Comparison of ENCODE assay signal across 13 cellular contexts in genomic region chr11:846496-847098, GRCh38. TPM values are rescaled to one million over a fixed set of nuclear protein-coding genes. Genes with fewer than 3 reads are reported as not detected.
DNase-seq lines count a peak whose midpoint lies in the region; ATAC-seq and TF ChIP-seq lines count a peak whose summit lies in the region.
"Had no signal": no experiment of that assay in that cellular context is flagged by ENCODE, and none has a peak within 500 bp of the region (broad histone marks: within the 10 kb centered on the region; RNA-seq: fewer than 3 reads in every experiment).

No MANE protein-coding gene starts in this region.

- H3K27ac Mint-ChIP-seq in MCF 10A (ENCODE audit: low read depth, unreplicated experiment): peak overlapping the region; percentile 28
- no peak overlapping the region for H3K27ac Mint-ChIP-seq in activated naive CD8-positive, alpha-beta T cell treated with anti-CD3 and anti-CD28 coated beads for 36 hours

- H3K4me3 Mint-ChIP-seq in MCF 10A (ENCODE audit: unreplicated experiment): peak overlapping the region; percentile 39
- H3K4me3 Mint-ChIP-seq in activated naive CD8-positive, alpha-beta T cell treated with anti-CD3 and anti-CD28 coated beads for 36 hours: no peak overlapping the region

- DNase-seq in right atrium auricular region (ENCODE audit: low spot score) (no peak), left ventricle myocardium superior (no peak), MCF 10A (ENCODE audit: unreplicated experiment) (peak; percentile 47), left lung (no peak), upper lobe of right lung (no peak)
- no peak for DNase-seq in activated naive CD8-positive, alpha-beta T cell treated with anti-CD3 and anti-CD28 coated beads for 36 hours
- DNase-seq in central memory CD4-positive, alpha-beta T cell: no peak
- DNase-seq: amniotic stem cell; head of caudate nucleus; NK-92 treated with Interleukin-12 subunit alpha and Interleukin-12 subunit beta, amount 100 ng/mL, for 24 hours; small intestine; SW 1271 had no signal

- H3K27ac ChIP-seq in right atrium auricular region (peak overlapping the region; percentile 95), left lung (peak overlapping the region; percentile 91 to 92), upper lobe of right lung (peak overlapping the region; percentile 97)

- H3K27me3 Mint-ChIP-seq in MCF 10A (ENCODE audit: insufficient read depth, unreplicated experiment): no peaks in the 10 kb centered on the region
- no peaks in the 10 kb centered on the region for H3K27me3 Mint-ChIP-seq in activated naive CD8-positive, alpha-beta T cell treated with anti-CD3 and anti-CD28 coated beads for 36 hours

- no TSS peak for BruUV-seq in MCF 10A (replicated peaks; lab: Mats Ljungman, UMichigan)

- intact Hi-C loops in left ventricle myocardium superior (cut with micrococcal nuclease) (no loop called here), MCF 10A (cut with micrococcal nuclease) (no loop called here), left lung (cut with DNase I) (no loop called here), upper lobe of right lung (cut with DNase I) (no loop called here)

- TF ChIP-seq CTCF in right atrium auricular region (IDR thresholded peaks at IDR 0.05) (no peak), MCF 10A (IDR thresholded peaks at IDR 0.05; ENCODE audit: unreplicated experiment) (no peak), left lung (IDR thresholded peaks at IDR 0.05) (no peak), upper lobe of right lung (IDR thresholded peaks at IDR 0.05) (no peak)

- CTCF ChIA-PET in MCF 10A (lab: Yijun Ruan, JAX): interaction anchor here (0.6 to 1.1 kb wide), 4 partner anchors 12 to 205 kb away, joined by 3 to 4 read pairs (median 3); no protein-coding TSS in a partner anchor

- H3K4me1 Mint-ChIP-seq in MCF 10A (ENCODE audit: insufficient read depth, unreplicated experiment): peaks cover 15% of the 10 kb centered on the region
- H3K4me1 Mint-ChIP-seq in activated naive CD8-positive, alpha-beta T cell treated with anti-CD3 and anti-CD28 coated beads for 36 hours: peaks cover 12% of the 10 kb centered on the region

- H3K9me3 ChIP-seq in right atrium auricular region: no peaks in the 10 kb centered on the region
- no peaks in the 10 kb centered on the region for H3K9me3 ChIP-seq in left lung
- H3K9me3 ChIP-seq in upper lobe of right lung: no peaks in the 10 kb centered on the region

- H3K27me3 ChIP-seq in right atrium auricular region (no peaks in the 10 kb centered on the region), left lung (peaks cover 0 to 41% of the 10 kb centered on the region in 2 donors), upper lobe of right lung (no peaks in the 10 kb centered on the region)

- H3K36me3 Mint-ChIP-seq in MCF 10A (ENCODE audit: insufficient read depth, unreplicated experiment): peaks cover 33% of the 10 kb centered on the region
- H3K36me3 Mint-ChIP-seq in activated naive CD8-positive, alpha-beta T cell treated with anti-CD3 and anti-CD28 coated beads for 36 hours: no peaks in the 10 kb centered on the region

- POLR2A ChIA-PET in MCF 10A (lab: Yijun Ruan, JAX): interaction anchor here (0.6 to 2.7 kb wide), 13 partner anchors 10 to 430 kb away, joined by 3 to 18 read pairs (median 4); partner anchors contain the start of gene PNPLA2

- no peaks in the 10 kb centered on the region for H3K9me3 Mint-ChIP-seq in MCF 10A (ENCODE audit: unreplicated experiment)
- no peaks in the 10 kb centered on the region for H3K9me3 Mint-ChIP-seq in activated naive CD8-positive, alpha-beta T cell treated with anti-CD3 and anti-CD28 coated beads for 36 hours

- H3K36me3 ChIP-seq in right atrium auricular region: no peaks in the 10 kb centered on the region
- H3K36me3 ChIP-seq in left lung: no peaks in the 10 kb centered on the region
- H3K36me3 ChIP-seq in upper lobe of right lung: no peaks in the 10 kb centered on the region

- no peak overlapping the region for H3K4me3 ChIP-seq in right atrium auricular region
- no peak overlapping the region for H3K4me3 ChIP-seq in left lung
- no peak overlapping the region for H3K4me3 ChIP-seq in upper lobe of right lung

- H3K4me1 ChIP-seq in right atrium auricular region (peaks cover 0 to 80% of the 10 kb centered on the region in 2 donors), left lung (peaks cover 35 to 72% of the 10 kb centered on the region in 2 donors), upper lobe of right lung (peaks cover 43% of the 10 kb centered on the region)

- ATAC-seq in left ventricle myocardium superior (no peak), left lung (no peak), upper lobe of right lung (no peak), HG02973 (IDR thresholded peaks at IDR 0.05; ENCODE audit: unreplicated experiment) (no peak)

RNA-seq across cellular contexts. Expression of gene TSPAN4, which starts 3.9 kb away (rescaled TPM):
- total RNA-seq in right atrium auricular region (10 to 100 TPM; 37.2 to 81.0 TPM), left ventricle myocardium superior (40.5 TPM), MCF 10A (2022) (118 and 148 TPM in 2 replicates), left lung (100 to 1,000 TPM; 129 to 132 TPM), upper lobe of right lung (167 TPM)
- total RNA-seq in activated naive CD8-positive, alpha-beta T cell treated with anti-CD3 and anti-CD28 coated beads for 36 hours: 10 to 100 TPM; 12.8 to 16.2 TPM

RNA-seq across cellular contexts. Expression of gene POLR2L, which starts 4.3 kb away (rescaled TPM):
- total RNA-seq in right atrium auricular region (100 to 1,000 TPM in 1 of 2 donors, 10 to 100 TPM in 1; 54.5 to 132 TPM), left ventricle myocardium superior (266 TPM), MCF 10A (2022) (96.9 and 118 TPM in 2 replicates), left lung (100 to 1,000 TPM; 140 to 227 TPM), upper lobe of right lung (138 TPM)
- 100 to 1,000 TPM; 121 to 134 TPM for total RNA-seq in activated naive CD8-positive, alpha-beta T cell treated with anti-CD3 and anti-CD28 coated beads for 36 hours

RNA-seq across cellular contexts. Expression of gene CD151, which starts 13.8 kb away (rescaled TPM):
- total RNA-seq in right atrium auricular region (100 to 1,000 TPM; 322 to 710 TPM), left ventricle myocardium superior (401 TPM), MCF 10A (2022) (404 and 412 TPM in 2 replicates), left lung (100 to 1,000 TPM; 501 to 815 TPM), upper lobe of right lung (486 TPM)
- 10 to 100 TPM; 47.3 to 51.1 TPM for total RNA-seq in activated naive CD8-positive, alpha-beta T cell treated with anti-CD3 and anti-CD28 coated beads for 36 hours

RNA-seq across cellular contexts. Expression of gene CRACR2B, which starts 18.9 kb away (rescaled TPM):
- total RNA-seq in right atrium auricular region (10 to 100 TPM; 15.6 to 29.7 TPM), left ventricle myocardium superior (31.0 TPM), MCF 10A (2022) (1.2 and 1.9 TPM in 2 replicates), left lung (10 to 100 TPM; 22.6 to 32.1 TPM), upper lobe of right lung (34.3 TPM)
- 1 to 10 TPM in 1 of 2 experiments, under 1 TPM in 1; 0.76 to 1.1 TPM for total RNA-seq in activated naive CD8-positive, alpha-beta T cell treated with anti-CD3 and anti-CD28 coated beads for 36 hours

RNA-seq across cellular contexts. Expression of gene PNPLA2, which starts 27.9 kb away (rescaled TPM):
- 100 to 1,000 TPM in 1 of 2 donors, 10 to 100 TPM in 1; 94.4 to 123 TPM for total RNA-seq in right atrium auricular region
- 321 TPM for total RNA-seq in left ventricle myocardium superior
- 100 and 112 TPM in 2 replicates for total RNA-seq in MCF 10A (2022)
- total RNA-seq in left lung: 100 to 1,000 TPM in 1 of 2 donors, 10 to 100 TPM in 1; 96.3 to 128 TPM
- total RNA-seq in upper lobe of right lung: 143 TPM
- total RNA-seq in activated naive CD8-positive, alpha-beta T cell treated with anti-CD3 and anti-CD28 coated beads for 36 hours: 10 to 100 TPM; 32.7 to 34.7 TPM
